18 cellular contexts compared by ENCODE assay signal in genomic region chr10:61475449-61475873, GRCh38. TPM values are rescaled to one million over a fixed set of nuclear protein-coding genes. Genes with fewer than 3 reads are reported as not detected.
A peak's percentile ranks its signal among the peaks of the same experiment; 100 is the strongest.
DNase-seq lines count a peak whose midpoint lies in the region; ATAC-seq and TF ChIP-seq lines count a peak whose summit lies in the region.
"Had no signal": no experiment of that assay in that cellular context is flagged by ENCODE, and none has a peak within 500 bp of the region (broad histone marks: within the 10 kb centered on the region; RNA-seq: fewer than 3 reads in every experiment).

No MANE protein-coding gene starts in this region.

- no peak overlapping the region for H3K27ac ChIP-seq in gastrocnemius medialis
- no peak overlapping the region for H3K27ac ChIP-seq in substantia nigra (ENCODE audit: low read depth, low read length, poor library complexity, severe bottlenecking)
- H3K27ac ChIP-seq: SK-N-MC, VCaP had no signal

- TF ChIP-seq CTCF in fibroblast of villous mesenchyme (IDR thresholded peaks at IDR 0.05; ENCODE audit: insufficient read depth, low read depth, low read length) (no peak), gastrocnemius medialis (IDR thresholded peaks at IDR 0.05 in 4 of 5, conservative IDR thresholded peaks at IDR 0.05 in 1 of 5) (no peak)

- H3K4me1 ChIP-seq in adipocyte (ENCODE audit: control insufficient read depth, insufficient read depth, low read length): peaks cover 2% of the 10 kb centered on the region
- H3K4me1 ChIP-seq in gastrocnemius medialis: no peaks in the 10 kb centered on the region

- DNase-seq in A172 (ENCODE audit: low spot score): peak; percentile 61
- DNase-seq in HCEC 1CT: peak; percentile 83
- DNase-seq in adipocyte (ENCODE audit: low read depth): peak; percentile 64
- DNase-seq in fibroblast of villous mesenchyme (ENCODE audit: low read depth): peak; percentile 89
- no peak for DNase-seq in gastrocnemius medialis
- DNase-seq in left ventricle myocardium superior: no peak
- no peak for DNase-seq in substantia nigra (lab: John Stamatoyannopoulos, UW)
- DNase-seq: ACHN; activated CD8-positive, alpha-beta memory T cell treated with anti-CD3 and anti-CD28 coated beads, Interleukin-2, amount 10 ng/mL, durations not matched to agents 7 days and 5 days; activated naive CD4-positive, alpha-beta T cell treated with anti-CD3 and anti-CD28 coated beads, Interleukin-2, amount 50 U/mL, for 16 hours; cerebellar nuclear complex; erythroblast; NK-92 treated with Interleukin-12 subunit alpha and Interleukin-12 subunit beta, amount 100 ng/mL, for 24 hours; stimulated activated CD4-positive, alpha-beta T cell treated with anti-CD3 and anti-CD28 coated beads, Interleukin-15, amount 100 ng/mL, for 24 hours had no signal

- H3K27me3 ChIP-seq in adipocyte (replicated peaks; ENCODE audit: control insufficient read depth, insufficient read depth, low read length) (no peaks in the 10 kb centered on the region), gastrocnemius medialis (no peaks in the 10 kb centered on the region)

- H3K4me3 ChIP-seq in adipocyte (ENCODE audit: low read length) (no peak overlapping the region), fibroblast of villous mesenchyme (ENCODE audit: low read depth, low read length) (no peak overlapping the region), gastrocnemius medialis (no peak overlapping the region)
- H3K4me3 ChIP-seq: SK-N-MC had no signal

- no peak overlapping the region for H3K9ac ChIP-seq in adipocyte (ENCODE audit: low read length)

- intact Hi-C loops in gastrocnemius medialis (cut with DNase I; ENCODE audit: low total_unique reads): no loop called here
- intact Hi-C loops in left ventricle myocardium superior (cut with micrococcal nuclease): no loop called here

- no peak for ATAC-seq in gastrocnemius medialis
- ATAC-seq in left ventricle myocardium superior: no peak
- ATAC-seq in HG03457 (IDR thresholded peaks at IDR 0.05; ENCODE audit: unreplicated experiment): no peak
- ATAC-seq: activated CD8-positive, alpha-beta memory T cell treated with anti-CD3 and anti-CD28 coated beads, Interleukin-2, amount 10 ng/mL, durations not matched to agents 7 days and 5 days; HCT116 had no signal

- no peaks in the 10 kb centered on the region for H3K9me3 ChIP-seq in adipocyte (ENCODE audit: control insufficient read depth, low read length)
- no peaks in the 10 kb centered on the region for H3K9me3 ChIP-seq in gastrocnemius medialis

- H3K36me3 ChIP-seq in adipocyte (ENCODE audit: control insufficient read depth, insufficient read depth, low read length, severe bottlenecking) (no peaks in the 10 kb centered on the region), gastrocnemius medialis (no peaks in the 10 kb centered on the region)

- TF ChIP-seq POLR2A in gastrocnemius medialis (IDR thresholded peaks at IDR 0.05): no peak

- in situ Hi-C loops in gastrocnemius medialis (cut with MboI; ENCODE audit: low sequenced_read_pairs in 4 of 4): no loop called here

RNA-seq across cellular contexts. Expression of gene TMEM26, which starts 22.3 kb away (rescaled TPM):
- total RNA-seq in A172 (2014; rRNA removed; shearing (Covaris generic)): not detected in 2 replicates
- total RNA-seq in fibroblast of villous mesenchyme: 5.6 and 6.4 TPM in 2 replicates
- under 1 TPM in 1 of 4 donors, not detected in 3; 0.18 TPM for total RNA-seq in gastrocnemius medialis
- 0.67 TPM for total RNA-seq in left ventricle myocardium superior
- total RNA-seq: activated CD8-positive, alpha-beta memory T cell treated with anti-CD3 and anti-CD28 coated beads, Interleukin-2, amount 10 ng/mL, durations not matched to agents 7 days and 5 days had no signal

Comparison
In these comparisons a context has a peak if more than half of its experiments do, and no peak if none do; other contexts are left out.
1. DNase-seq: peak in A172 (single experiment), HCEC 1CT (single experiment), adipocyte (single experiment) and fibroblast of villous mesenchyme (single experiment); none in gastrocnemius medialis (0 of 2), left ventricle myocardium superior (single experiment) and substantia nigra (0 of 49).